8 cellular contexts compared by ENCODE assay signal in the genomic region with DNA sequence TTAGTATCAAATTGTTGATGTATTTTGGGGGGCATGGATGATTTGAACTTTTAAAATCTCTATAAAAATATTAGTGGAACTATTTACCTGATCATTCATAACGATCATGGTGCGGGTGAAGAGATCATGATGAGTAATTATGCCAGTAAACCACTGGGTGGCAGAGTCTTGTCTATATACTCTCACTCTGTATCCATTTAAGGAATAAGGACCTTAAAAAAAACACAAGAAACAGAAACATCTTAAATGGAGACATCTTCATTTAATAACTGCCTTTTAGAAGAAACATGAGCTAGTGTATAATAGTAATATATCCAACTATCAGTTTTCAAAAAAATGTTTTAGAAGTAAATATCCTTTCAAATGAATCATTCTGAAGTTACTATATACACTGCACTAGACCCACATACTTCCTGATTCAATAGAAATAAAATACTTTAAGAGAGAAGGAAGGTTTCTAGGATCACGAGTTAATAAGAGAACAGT.
DNase-seq lines count a peak whose midpoint lies in the region; ATAC-seq, FAIRE-seq and TF ChIP-seq lines count a peak whose summit lies in the region.

No MANE protein-coding gene starts in this region.

- H3K79me1 ChIP-seq in H1 (ENCODE audit: low read depth, low read length): 0 out of 2 replicates have a peak, but pooled peaks cover 4% of the 10 kb centered on the region

- no peak overlapping the region for H2BK12ac ChIP-seq in H1 (ENCODE audit: low read depth, low read length)

- no peak overlapping the region for H3K9ac ChIP-seq in H1 (replicated peaks in 1 of 4; ENCODE audit: extremely low read depth in 1 of 4, low read depth in 3 of 4, low read length in 3 of 4)

- no peak overlapping the region for H3K4me2 ChIP-seq in H1 (ENCODE audit: insufficient read depth in 1 of 2, low read depth in 2 of 2, low read length in 2 of 2)

- H3K4ac ChIP-seq in H1 (replicated peaks; ENCODE audit: insufficient read length, low read depth, low read length): no peak overlapping the region

- H3K4me3 Mint-ChIP-seq in activated CD4-positive, alpha-beta memory T cell treated with anti-CD3 and anti-CD28 coated beads for 36 hours: no peak overlapping the region
- H3K4me3 Mint-ChIP-seq in activated CD4-positive, alpha-beta memory T cell treated with anti-CD3 and anti-CD28 coated beads, Interleukin-2, amount 10 ng/mL, durations not matched to agents 7 days and 5 days: no peak overlapping the region

- TF ChIP-seq CTCF in RWPE2 (IDR thresholded peaks at IDR 0.05; ENCODE audit: poor library complexity, severe bottlenecking) (peak; percentile 89), H1 (IDR thresholded peaks at IDR 0.05; ENCODE audit: control extremely low read depth in 1 of 3, insufficient read depth in 1 of 3, low read depth in 1 of 3, low read length in 3 of 3) (peak in 2 of 3 experiments; percentile 26 to 36; a peak in 2 of 4 replicates)

- peaks cover 26% of the 10 kb centered on the region for H3K36me3 Mint-ChIP-seq in activated CD4-positive, alpha-beta memory T cell treated with anti-CD3 and anti-CD28 coated beads for 36 hours
- peaks cover 27% of the 10 kb centered on the region for H3K36me3 Mint-ChIP-seq in activated CD4-positive, alpha-beta memory T cell treated with anti-CD3 and anti-CD28 coated beads, Interleukin-2, amount 10 ng/mL, durations not matched to agents 7 days and 5 days (ENCODE audit: low read depth)

- H3K14ac ChIP-seq in H1 (ENCODE audit: insufficient read length): no peak overlapping the region

- no peak overlapping the region for H2AK5ac ChIP-seq in H1 (ENCODE audit: low read depth, low read length)

- no peak for TF ChIP-seq EP300 in H1 (IDR thresholded peaks at IDR 0.05; ENCODE audit: borderline replicate concordance in 1 of 2, low read depth in 2 of 2, low read length in 2 of 2)

- CTCF ChIA-PET in activated CD4-positive, alpha-beta memory T cell treated with anti-CD3 and anti-CD28 coated beads for 36 hours (lab: Charles Lee): interaction anchor here (0.7 to 4.7 kb wide), 22 partner anchors 10 to 552 kb away, joined by 3 to 38 read pairs (median 4); no protein-coding TSS in a partner anchor
- CTCF ChIA-PET in activated CD4-positive, alpha-beta memory T cell treated with anti-CD3 and anti-CD28 coated beads, Interleukin-2, amount 10 ng/mL, durations not matched to agents 7 days and 5 days (lab: Charles Lee): interaction anchor here (0.6 to 3.6 kb wide), 22 partner anchors 8 to 528 kb away, joined by 3 to 22 read pairs (median 4); a partner anchor contains a TSS
- CTCF ChIA-PET in H1 (lab: Charles Lee; ENCODE audit: partially characterized antibody): interaction anchor here (0.6 to 4.4 kb wide), 19 partner anchors 8 to 591 kb away, joined by 3 to 22 read pairs (median 3); no protein-coding TSS in a partner anchor

- no peak overlapping the region for H2BK20ac ChIP-seq in H1 (ENCODE audit: low read length)

- no peak overlapping the region for H3K27ac ChIP-seq in RWPE2 (ENCODE audit: poor library complexity, severe bottlenecking)
- no peak overlapping the region for H3K27ac ChIP-seq in H1 (ENCODE audit: low read depth, low read length)

- H3K27me3 Mint-ChIP-seq in activated CD4-positive, alpha-beta memory T cell treated with anti-CD3 and anti-CD28 coated beads for 36 hours: no peaks in the 10 kb centered on the region
- no peaks in the 10 kb centered on the region for H3K27me3 Mint-ChIP-seq in activated CD4-positive, alpha-beta memory T cell treated with anti-CD3 and anti-CD28 coated beads, Interleukin-2, amount 10 ng/mL, durations not matched to agents 7 days and 5 days

- WGBS in H1 (ENCODE audit: extremely low coverage in 1 of 2, insufficient coverage in 1 of 2, insufficient read length in 1 of 2, insufficient replicate concordance in 2 of 2, low coverage in 1 of 2, low lambda C conversion rate in 2 of 2, missing lambda C conversion rate in 1 of 2), 2 experiments: 77% methylated on average over 3 of the region's 3 CpGs; no CpG with 5 or more reads in 1 of the 2 experiments

- H4K8ac ChIP-seq in H1 (ENCODE audit: extremely low read depth, insufficient read depth, low read length): no peak overlapping the region

- H4K5ac ChIP-seq in H1 (ENCODE audit: insufficient read length, low read depth, low read length): no peak overlapping the region

- H3K27me3 ChIP-seq in RWPE2 (ENCODE audit: insufficient read depth, poor library complexity, severe bottlenecking): no peaks in the 10 kb centered on the region
- no peaks in the 10 kb centered on the region for H3K27me3 ChIP-seq in H1 (replicated peaks in 1 of 4; ENCODE audit: control insufficient read depth in 3 of 4, extremely low read depth in 1 of 4, insufficient read depth in 3 of 4, low read length in 3 of 4)

- no peak overlapping the region for H2BK5ac ChIP-seq in H1 (ENCODE audit: low read depth, low read length)

- H3K79me2 ChIP-seq in H1 (ENCODE audit: control insufficient read depth in 1 of 2, insufficient read depth in 2 of 2, low read length in 2 of 2): peaks cover 9 to 98% of the 10 kb centered on the region in 2 experiments

- no peak overlapping the region for H3K4me3 ChIP-seq in RWPE2 (ENCODE audit: severe bottlenecking)
- no peak overlapping the region for H3K4me3 ChIP-seq in H1 (ENCODE audit: extremely low read depth in 1 of 4, insufficient read depth in 2 of 4, low read depth in 3 of 4, low read length in 4 of 4)

- H3K9me3 Mint-ChIP-seq in activated CD4-positive, alpha-beta memory T cell treated with anti-CD3 and anti-CD28 coated beads for 36 hours: no peaks in the 10 kb centered on the region
- no peaks in the 10 kb centered on the region for H3K9me3 Mint-ChIP-seq in activated CD4-positive, alpha-beta memory T cell treated with anti-CD3 and anti-CD28 coated beads, Interleukin-2, amount 10 ng/mL, durations not matched to agents 7 days and 5 days

- peaks cover 53% of the 10 kb centered on the region for H3K36me3 ChIP-seq in RWPE2 (ENCODE audit: low read depth)
- H3K36me3 ChIP-seq in H1 (ENCODE audit: control insufficient read depth in 2 of 4, insufficient read depth in 4 of 4, low read length in 3 of 4): peaks cover 14 to 42% (median 32%) of the 10 kb centered on the region in 4 experiments

- H3K4me1 ChIP-seq in RWPE2 (ENCODE audit: insufficient read depth, poor library complexity, severe bottlenecking): peaks cover 17% of the 10 kb centered on the region
- H3K4me1 ChIP-seq in H1 (replicated peaks in 1 of 4; ENCODE audit: control insufficient read depth in 3 of 4, insufficient read depth in 4 of 4, low read length in 3 of 4): peaks cover 0 to 6% (median 0%) of the 10 kb centered on the region in 4 experiments; a peak in 1 of 7 replicates

- intact Hi-C loops in activated CD4-positive, alpha-beta memory T cell treated with anti-CD3 and anti-CD28 coated beads for 36 hours (cut with micrococcal nuclease): loop anchor here (1.0 to 2.0 kb wide), 5 partner anchors 8 to 503 kb away; no protein-coding TSS in a partner anchor

- no peak overlapping the region for H3K18ac ChIP-seq in H1 (ENCODE audit: extremely low read depth, low read length)

- no peak overlapping the region for H2BK15ac ChIP-seq in H1 (ENCODE audit: low read length)

- H4K20me1 ChIP-seq in H1 (replicated peaks in 1 of 2; ENCODE audit: control insufficient read depth in 1 of 2, insufficient read depth in 2 of 2, low read length in 2 of 2): peaks cover 12 to 23% of the 10 kb centered on the region in 2 experiments

- no peaks in the 10 kb centered on the region for H3K23me2 ChIP-seq in H1 (ENCODE audit: low read depth, low read length)

- H4K91ac ChIP-seq in H1 (replicated peaks; ENCODE audit: insufficient read length, low read length): no peak overlapping the region

- POLR2A ChIA-PET in activated CD4-positive, alpha-beta memory T cell treated with anti-CD3 and anti-CD28 coated beads for 36 hours (lab: Charles Lee): no interaction called here
- POLR2A ChIA-PET in activated CD4-positive, alpha-beta memory T cell treated with anti-CD3 and anti-CD28 coated beads, Interleukin-2, amount 10 ng/mL, durations not matched to agents 7 days and 5 days (lab: Charles Lee): interaction anchor here (1.0 to 3.7 kb wide), 3 partner anchors 10 to 490 kb away, joined by 3 to 12 read pairs (median 3); no protein-coding TSS in a partner anchor
- POLR2A ChIA-PET in H1 (lab: Charles Lee; ENCODE audit: partially characterized antibody): no interaction called here

- TF ChIP-seq RAD21 in H1 (IDR thresholded peaks at IDR 0.05 in 1 of 2, conservative IDR thresholded peaks at IDR 0.05 in 1 of 2; ENCODE audit: low read depth in 2 of 2, low read length in 2 of 2): peak; percentile 54 to 63

- peaks cover 55% of the 10 kb centered on the region for H3K4me1 Mint-ChIP-seq in activated CD4-positive, alpha-beta memory T cell treated with anti-CD3 and anti-CD28 coated beads for 36 hours (ENCODE audit: low read depth)
- H3K4me1 Mint-ChIP-seq in activated CD4-positive, alpha-beta memory T cell treated with anti-CD3 and anti-CD28 coated beads, Interleukin-2, amount 10 ng/mL, durations not matched to agents 7 days and 5 days: peaks cover 51% of the 10 kb centered on the region

- H2BK120ac ChIP-seq in H1 (replicated peaks; ENCODE audit: low read depth, low read length): no peak overlapping the region

- H3K9me3 ChIP-seq in RWPE2 (ENCODE audit: severe bottlenecking): no peaks in the 10 kb centered on the region
- H3K9me3 ChIP-seq in H1 (ENCODE audit: insufficient read depth in 2 of 2, low read depth in 1 of 2, low read length in 1 of 2): no peaks in the 10 kb centered on the region

- FAIRE-seq in HTR-8/SVneo (lab: Jason Lieb, UNC) (no peak), H1 (lab: Jason Lieb, UNC) (no peak)

- DNase-seq in activated CD4-positive, alpha-beta memory T cell treated with anti-CD3 and anti-CD28 coated beads for 36 hours: no peak
- DNase-seq in activated CD4-positive, alpha-beta memory T cell treated with anti-CD3 and anti-CD28 coated beads, Interleukin-2, amount 10 ng/mL, durations not matched to agents 7 days and 5 days: no peak
- DNase-seq in HTR-8/SVneo (ENCODE audit: insufficient read length, low spot score) (peak; percentile 49), RWPE2 (ENCODE audit: low spot score) (no peak), H1 (ENCODE audit: low read depth in 1 of 2, low spot score in 2 of 2) (no peak), middle frontal gyrus (ENCODE audit: extremely low spot score, low spot score) (peak; percentile 39), 8988T (no peak)

- no peak overlapping the region for H3K23ac ChIP-seq in H1 (ENCODE audit: insufficient read length)

- TF ChIP-seq POLR2A in H1 (IDR thresholded peaks at IDR 0.05; ENCODE audit: control extremely low read depth in 1 of 2, low read depth in 2 of 2, low read length in 2 of 2): no peak

- no peak overlapping the region for H2AFZ ChIP-seq in H1 (ENCODE audit: low read length)

- ATAC-seq in GM21447 (IDR thresholded peaks at IDR 0.05; ENCODE audit: unreplicated experiment) (peak; percentile 73), RWPE2 (ENCODE audit: low read depth) (peak; percentile 90)

- H3K56ac ChIP-seq in H1 (replicated peaks; ENCODE audit: insufficient read length, low read depth, low read length): no peak overlapping the region

- peak overlapping the region; percentile 42 for H3K27ac Mint-ChIP-seq in activated CD4-positive, alpha-beta memory T cell treated with anti-CD3 and anti-CD28 coated beads for 36 hours
- H3K27ac Mint-ChIP-seq in activated CD4-positive, alpha-beta memory T cell treated with anti-CD3 and anti-CD28 coated beads, Interleukin-2, amount 10 ng/mL, durations not matched to agents 7 days and 5 days: no peak overlapping the region

TF ChIP-seq in H1, 55 proteins besides CTCF, POLR2A, EP300 and RAD21 (continues in another document):
- TF ChIP-seq CEBPB (IDR thresholded peaks at IDR 0.05; ENCODE audit: low read depth, low read length): no peak

Comparison
In these comparisons a context has a peak if more than half of its experiments do, and no peak if none do; other contexts are left out.
1. DNase-seq: peak in HTR-8/SVneo (single experiment) and middle frontal gyrus (single experiment); none in activated CD4-positive, alpha-beta memory T cell treated with anti-CD3 and anti-CD28 coated beads for 36 hours (single experiment), activated CD4-positive, alpha-beta memory T cell treated with anti-CD3 and anti-CD28 coated beads, Interleukin-2, amount 10 ng/mL, durations not matched to agents 7 days and 5 days (single experiment), RWPE2 (single experiment), H1 (0 of 2) and 8988T (single experiment).